ENCODE assay signal across 20 cellular contexts in genomic region chr2:183267148-183267827, GRCh38.
DNase-seq lines count a peak whose midpoint lies in the region; ATAC-seq, FAIRE-seq and TF ChIP-seq lines count a peak whose summit lies in the region.
"Had no signal": no experiment of that assay in that cellular context is flagged by ENCODE, and none has a peak within 500 bp of the region (broad histone marks: within the 10 kb centered on the region; RNA-seq: fewer than 3 reads in every experiment).

No MANE protein-coding gene starts in this region.

- CTCF ChIA-PET in HEK293T (lab: Yijun Ruan, JAX): no interaction called here

- DNase-seq in GM12891 (ENCODE audit: insufficient read length, low spot score): no peak
- DNase-seq in foreskin fibroblast: no peak
- DNase-seq in Kasumi-1 (lab: John Stamatoyannopoulos, UW): no peak
- DNase-seq in HEK293T (ENCODE audit: extremely low spot score): no peak
- DNase-seq: activated effector memory CD4-positive, alpha-beta T cell treated with anti-CD3 and anti-CD28 coated beads, Interleukin-2, amount 50 U/mL, for 16 hours; anterior cingulate cortex; colonic mucosa; DND-41; mesenchymal stem cell; NCI-H187 treated with DMSO at 0.1 percent for 48 hours; NCI-H510A treated with DMSO at 0.1 percent for 48 hours; PC-3; retina; substantia nigra had no signal

- TF ChIP-seq CTCF in foreskin fibroblast (IDR thresholded peaks at IDR 0.05; ENCODE audit: low read depth, low read length): no peak

- TF ChIP-seq POLR2A in GM12891 (IDR thresholded peaks at IDR 0.05; ENCODE audit: low read depth, low read length): no peak

- ATAC-seq in GM19452 (IDR thresholded peaks at IDR 0.05; ENCODE audit: unreplicated experiment) (peak; percentile 81), HG02759 (IDR thresholded peaks at IDR 0.05; ENCODE audit: unreplicated experiment) (peak; percentile 95), HG03469 (IDR thresholded peaks at IDR 0.05; ENCODE audit: unreplicated experiment) (peak; percentile 84), HG03135 (IDR thresholded peaks at IDR 0.05; ENCODE audit: unreplicated experiment) (no peak)
- ATAC-seq: A549, PC-3 had no signal

- POLR2A ChIA-PET in HEK293T (lab: Yijun Ruan, JAX): no interaction called here

- FAIRE-seq in GM12891 (lab: Jason Lieb, UNC): no peak
- FAIRE-seq: A549, islet of Langerhans had no signal

- no peak overlapping the region for H3K4me3 ChIP-seq in foreskin fibroblast (ENCODE audit: low read depth in 1 of 2, low read length in 2 of 2)
- H3K4me3 ChIP-seq: A549, colonic mucosa had no signal

TF ChIP-seq in GM12891, 5 proteins besides CTCF, POLR2A, EP300 and RAD21:
- TF ChIP-seq PAX5 (IDR thresholded peaks at IDR 0.05; ENCODE audit: insufficient read depth, low read length, severe bottlenecking) (no peak), SPI1 (IDR thresholded peaks at IDR 0.05; ENCODE audit: low read depth, low read length) (peak; percentile 89), POU2F2 (IDR thresholded peaks at IDR 0.05; ENCODE audit: low read depth, low read length) (no peak), TAF1 (IDR thresholded peaks at IDR 0.05; ENCODE audit: low read depth, low read length) (no peak), POLR2AphosphoS5 (IDR thresholded peaks at IDR 0.05; ENCODE audit: low read depth, low read length) (no peak)

TF ChIP-seq in HEK293T, 16 proteins besides CTCF, POLR2A, EP300 and RAD21:
- TF ChIP-seq ELF4 (IDR thresholded peaks at IDR 0.05): no peak
- TF ChIP-seq NFRKB (IDR thresholded peaks at IDR 0.05): no peak
- no peak for TF ChIP-seq SUZ12 (IDR thresholded peaks at IDR 0.05)
- no peak for TF ChIP-seq HDGF (IDR thresholded peaks at IDR 0.05; ENCODE audit: borderline replicate concordance)
- TF ChIP-seq FOXM1 (IDR thresholded peaks at IDR 0.05; ENCODE audit: borderline replicate concordance): no peak
- no peak for TF ChIP-seq FOXA1 (IDR thresholded peaks at IDR 0.05)
- TF ChIP-seq TARDBP (IDR thresholded peaks at IDR 0.05): no peak
- no peak for TF ChIP-seq ARNT (IDR thresholded peaks at IDR 0.05)
TF ChIP-seq in HEK293T: peak in this region for 0.
